Comparison of ENCODE assay signal across 18 cellular contexts in genomic region chr13:99873141-99873540, GRCh38.
DNase-seq lines count a peak whose midpoint lies in the region; ATAC-seq and TF ChIP-seq lines count a peak whose summit lies in the region.
"Had no signal": no experiment of that assay in that cellular context is flagged by ENCODE, and none has a peak within 500 bp of the region (broad histone marks: within the 10 kb centered on the region; RNA-seq: fewer than 3 reads in every experiment).

No MANE protein-coding gene starts in this region.

- intact Hi-C loops in esophagus squamous epithelium (cut with DNase I): no loop called here

- H3K36me3 ChIP-seq in mesendoderm (ENCODE audit: control insufficient read depth, insufficient read depth, low read length) (no peaks in the 10 kb centered on the region), BE2C (no peaks in the 10 kb centered on the region), esophagus squamous epithelium (no peaks in the 10 kb centered on the region)
- H3K36me3 ChIP-seq: BLaER1 treated with 17β-estradiol and CSF1 and Interleukin-3, amounts not matched to agents 10 nM and 100 nM had no signal

- H3K18ac ChIP-seq in mesendoderm (ENCODE audit: low read length): no peak overlapping the region

- H2BK120ac ChIP-seq in mesendoderm (ENCODE audit: low read depth, low read length): no peak overlapping the region

- no peak overlapping the region for H2BK15ac ChIP-seq in mesendoderm (replicated peaks; ENCODE audit: low read depth)

- no peak overlapping the region for H2AK5ac ChIP-seq in mesendoderm (ENCODE audit: low read length)

- TF ChIP-seq POLR2A in esophagus squamous epithelium (IDR thresholded peaks at IDR 0.05): no peak

- no peak for ATAC-seq in GM18909 (IDR thresholded peaks at IDR 0.05; ENCODE audit: poor library complexity, unreplicated experiment)
- ATAC-seq: HCT116 had no signal

- TF ChIP-seq CTCF in BE2C (IDR thresholded peaks at IDR 0.05; ENCODE audit: low read depth, low read length): no peak
- no peak for TF ChIP-seq CTCF in esophagus squamous epithelium (IDR thresholded peaks at IDR 0.05)

- H4K5ac ChIP-seq in mesendoderm (ENCODE audit: low read length): no peak overlapping the region

- no peaks in the 10 kb centered on the region for H3K9me3 ChIP-seq in BE2C
- no peaks in the 10 kb centered on the region for H3K9me3 ChIP-seq in esophagus squamous epithelium
- H3K9me3 ChIP-seq: BLaER1 treated with 17β-estradiol and CSF1 and Interleukin-3, amounts not matched to agents 10 nM and 100 nM had no signal

- no peaks in the 10 kb centered on the region for H3K79me2 ChIP-seq in mesendoderm (ENCODE audit: control insufficient read depth, insufficient read depth, low read length)

- H3K9ac ChIP-seq in mesendoderm (ENCODE audit: low read length): no peak overlapping the region
- H3K9ac ChIP-seq: BLaER1 treated with 17β-estradiol and CSF1 and Interleukin-3, amounts not matched to agents 10 nM and 100 nM; GM23248 had no signal

- DNase-seq in NCI-H1417 (lab: John Stamatoyannopoulos, UW) (peak in 2 of 3 experiments; percentile 52 to 76), NCI-H1417 treated with DMSO at 0.1 percent for 48 hours (lab: John Stamatoyannopoulos, UW) (no peak), G401 (ENCODE audit: low spot score) (peak; percentile 69), NCI-H69 (lab: John Stamatoyannopoulos, UW) (peak; percentile 73), mesendoderm (no peak), BE2C (no peak), esophagus squamous epithelium (lab: John Stamatoyannopoulos, UW) (no peak)
- DNase-seq: CD4-positive, alpha-beta T cell; CD8-positive, alpha-beta memory T cell; DMS 273 treated with DMSO at 0.1 percent for 48 hours; DMS53; DMS79 treated with DMSO at 0.1 percent for 48 hours; GM23248; H9 had no signal

- no peaks in the 10 kb centered on the region for H3K4me1 ChIP-seq in mesendoderm (ENCODE audit: control insufficient read depth, low read depth, low read length)
- H3K4me1 ChIP-seq in BE2C: no peaks in the 10 kb centered on the region
- no peaks in the 10 kb centered on the region for H3K4me1 ChIP-seq in esophagus squamous epithelium

- no CpG with 5 or more reads among the region's 2 CpGs for WGBS in mesendoderm (ENCODE audit: extremely low coverage, insufficient coverage, low lambda C conversion rate)
- 92 to 93% methylated on average over 2 of the region's 2 CpGs for WGBS in esophagus squamous epithelium, 2 donors

- H3K4ac ChIP-seq in mesendoderm (ENCODE audit: low read depth, low read length): no peak overlapping the region

- no peak overlapping the region for H2BK5ac ChIP-seq in mesendoderm (ENCODE audit: low read length)

- no peaks in the 10 kb centered on the region for H3K79me1 ChIP-seq in mesendoderm (ENCODE audit: low read length)

- no peak overlapping the region for H3K4me3 ChIP-seq in mesendoderm (ENCODE audit: low read length)
- H3K4me3 ChIP-seq in BE2C (ENCODE audit: low read depth, low read length): no peak overlapping the region
- H3K4me3 ChIP-seq in esophagus squamous epithelium: no peak overlapping the region
- H3K4me3 ChIP-seq: BLaER1 treated with 17β-estradiol and CSF1 and Interleukin-3, amounts not matched to agents 10 nM and 100 nM; GM23248 had no signal

- H3K56ac ChIP-seq in mesendoderm (ENCODE audit: low read length): no peak overlapping the region

- H3K27me3 ChIP-seq in mesendoderm (ENCODE audit: insufficient read depth, low read length, poor library complexity) (no peaks in the 10 kb centered on the region), BE2C (peaks cover 13% of the 10 kb centered on the region), esophagus squamous epithelium (no peaks in the 10 kb centered on the region)
- H3K27me3 ChIP-seq: BLaER1 treated with 17β-estradiol and CSF1 and Interleukin-3, amounts not matched to agents 10 nM and 100 nM had no signal

- H3K23ac ChIP-seq in mesendoderm (ENCODE audit: low read length): no peak overlapping the region

- peak overlapping the region; percentile 5 for H4K8ac ChIP-seq in mesendoderm (ENCODE audit: low read depth, low read length)

- H3K27ac ChIP-seq in mesendoderm (ENCODE audit: low read depth, low read length): no peak overlapping the region
- no peak overlapping the region for H3K27ac ChIP-seq in esophagus squamous epithelium
- H3K27ac ChIP-seq: 22Rv1; BLaER1 treated with 17β-estradiol and CSF1 and Interleukin-3, amounts not matched to agents 10 nM and 100 nM; GM23248 had no signal

- H3K4me2 ChIP-seq in mesendoderm (ENCODE audit: low read length): no peak overlapping the region

- in situ Hi-C loops in G401 (cut with HindIII; ENCODE audit: low sequenced_read_pairs): no loop called here

Comparison
In these comparisons a context has a peak if more than half of its experiments do, and no peak if none do; other contexts are left out.
1. DNase-seq: peak in NCI-H1417 (2 of 3), G401 (single experiment) and NCI-H69 (single experiment); none in NCI-H1417 treated with DMSO at 0.1 percent for 48 hours (single experiment), mesendoderm (single experiment), BE2C (single experiment) and esophagus squamous epithelium (single experiment).